8 cellular contexts compared by ENCODE assay signal in the genomic region with DNA sequence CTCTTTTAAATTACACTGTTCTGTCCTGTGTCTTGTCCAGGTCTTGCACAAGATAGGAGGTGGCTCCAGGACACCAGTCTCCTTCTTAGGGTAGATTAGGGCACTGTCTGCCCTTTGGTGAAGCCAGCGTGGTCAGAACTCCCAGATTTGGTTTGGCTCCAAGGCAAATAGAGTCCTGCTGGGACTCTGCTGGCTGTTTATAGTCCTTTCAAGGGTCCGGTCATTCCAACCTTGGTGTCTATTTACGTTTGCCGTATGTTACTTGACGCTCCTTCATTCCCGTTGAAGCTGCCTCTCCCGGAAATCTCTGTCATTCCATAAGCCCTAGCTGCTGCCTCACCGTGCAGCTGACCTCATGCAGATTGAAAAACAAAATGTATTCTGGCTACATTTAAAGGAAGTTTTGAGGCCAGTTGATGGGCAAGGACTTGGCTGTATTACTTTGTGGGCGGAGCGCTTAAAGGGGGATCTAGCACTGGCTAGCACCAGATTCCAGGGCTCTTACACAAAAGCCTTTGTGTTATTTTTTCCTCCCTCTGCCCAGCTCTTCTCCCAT.
DNase-seq lines count a peak whose midpoint lies in the region; ATAC-seq and TF ChIP-seq lines count a peak whose summit lies in the region.

No MANE protein-coding gene starts in this region.

- H3K27ac ChIP-seq in gastroesophageal sphincter (peak overlapping the region; percentile 86 to 99 (median 91)), osteoblast (ENCODE audit: low read depth, low read length) (peak overlapping the region; percentile 95), WERI-Rb-1 (no peak overlapping the region)

- no peaks in the 10 kb centered on the region for H3K79me2 ChIP-seq in osteoblast (ENCODE audit: insufficient read depth, low read length)

- DNase-seq in Ammon's horn (ENCODE audit: low spot score) (peak; percentile 96), SK-MEL-5 (ENCODE audit: low read depth, low spot score) (peak; percentile 98), osteoblast (ENCODE audit: insufficient read length, low spot score, missing footprints) (peak; percentile 1), NCI-H510A (lab: John Stamatoyannopoulos, UW) (no peak), WERI-Rb-1 (no peak)
- no peak for DNase-seq in stimulated activated CD8-positive, alpha-beta memory T cell treated with anti-CD3 and anti-CD28 coated beads, Interleukin-4, amount 100 ng/mL, for 48 hours

- 17 to 24% methylated on average over 6 to 10 of the region's 10 CpGs for WGBS in gastroesophageal sphincter (ENCODE audit: low coverage in 1 of 2), 2 donors

- H3K9me3 ChIP-seq in gastroesophageal sphincter (no peaks in the 10 kb centered on the region), osteoblast (ENCODE audit: low read depth, low read length) (no peaks in the 10 kb centered on the region), WERI-Rb-1 (ENCODE audit: severe bottlenecking) (no peaks in the 10 kb centered on the region)

- no peak for TF ChIP-seq EP300 in gastroesophageal sphincter (IDR thresholded peaks at IDR 0.05)

- H2AFZ ChIP-seq in osteoblast (ENCODE audit: low read length): peak overlapping the region; percentile 68

- ATAC-seq in gastroesophageal sphincter (peak; percentile 93), GM21390 (IDR thresholded peaks at IDR 0.05; ENCODE audit: unreplicated experiment) (no peak)

- no peaks in the 10 kb centered on the region for H4K20me1 ChIP-seq in osteoblast (ENCODE audit: insufficient read depth, low read length)

- H3K36me3 ChIP-seq in gastroesophageal sphincter (no peaks in the 10 kb centered on the region), osteoblast (ENCODE audit: insufficient read depth, low read length) (no peaks in the 10 kb centered on the region), WERI-Rb-1 (no peaks in the 10 kb centered on the region)

- H3K4me3 ChIP-seq in gastroesophageal sphincter (peak overlapping the region; percentile 31 to 34), osteoblast (ENCODE audit: insufficient read depth, low read length) (peak overlapping the region; percentile 38), WERI-Rb-1 (ENCODE audit: low read depth, low read length) (no peak overlapping the region)

- TF ChIP-seq CTCF in gastroesophageal sphincter (IDR thresholded peaks at IDR 0.05) (no peak), osteoblast (IDR thresholded peaks at IDR 0.05; ENCODE audit: extremely low read depth, low read depth, low read length) (no peak), WERI-Rb-1 (IDR thresholded peaks at IDR 0.05; ENCODE audit: low read depth, low read length) (no peak)

- in situ Hi-C loops in SK-MEL-5 (cut with HindIII; ENCODE audit: low pct_unique_long_range_greater_than_20kb, low sequenced_read_pairs): no loop called here

- H3K4me2 ChIP-seq in osteoblast (ENCODE audit: insufficient read depth, low read length): peak overlapping the region; percentile 68

- H3K4me1 ChIP-seq in gastroesophageal sphincter (peaks cover 3 to 54% (median 9%) of the 10 kb centered on the region in 3 donors), osteoblast (ENCODE audit: insufficient read depth, low read length) (peaks cover 47% of the 10 kb centered on the region)

- TF ChIP-seq POLR2A in gastroesophageal sphincter (IDR thresholded peaks at IDR 0.05): no peak

- H3K27me3 ChIP-seq in gastroesophageal sphincter (no peaks in the 10 kb centered on the region), osteoblast (ENCODE audit: insufficient read depth, low read length) (no peaks in the 10 kb centered on the region), WERI-Rb-1 (ENCODE audit: insufficient read depth, low read depth, severe bottlenecking) (no peaks in the 10 kb centered on the region)

Comparison
In these comparisons a context has a peak if more than half of its experiments do, and no peak if none do; other contexts are left out.
1. DNase-seq: peak in Ammon's horn (single experiment), SK-MEL-5 (single experiment) and osteoblast (single experiment); none in stimulated activated CD8-positive, alpha-beta memory T cell treated with anti-CD3 and anti-CD28 coated beads, Interleukin-4, amount 100 ng/mL, for 48 hours (single experiment), NCI-H510A (single experiment) and WERI-Rb-1 (single experiment).